ENCODE assay signal across 23 cellular contexts in genomic region chr21:44263768-44264167, GRCh38. TPM values are rescaled to one million over a fixed set of nuclear protein-coding genes. Genes with fewer than 3 reads are reported as not detected.
"Had no signal": no experiment of that assay in that cellular context is flagged by ENCODE, and none has a peak within 500 bp of the region (broad histone marks: within the 10 kb centered on the region; RNA-seq: fewer than 3 reads in every experiment).

No MANE protein-coding gene starts in this region.

- H3K9me3 ChIP-seq: mucosa of descending colon had no signal

- H3K27me3 Mint-ChIP-seq: activated naive CD8-positive, alpha-beta T cell; naive thymus-derived CD8-positive, alpha-beta T cell had no signal

- H3K36me3 ChIP-seq: ovary, stomach, thoracic aorta had no signal

- H3K4me3 ChIP-seq: mucosa of descending colon, ovary, stomach, thoracic aorta had no signal

- H3K36me3 Mint-ChIP-seq: activated naive CD8-positive, alpha-beta T cell; brain; immature natural killer cell; naive thymus-derived CD8-positive, alpha-beta T cell had no signal

- H3K9me3 Mint-ChIP-seq: activated CD4-positive, alpha-beta memory T cell treated with anti-CD3 and anti-CD28 coated beads, Interleukin-2, amount 10 ng/mL, durations not matched to agents 7 days and 5 days; central memory CD8-positive, alpha-beta T cell; immature natural killer cell; naive thymus-derived CD8-positive, alpha-beta T cell; T-helper 2 cell treated with Interferon-gamma antibody and Interleukin-4, amounts not matched to agents 5 μg/mL and 100 μg/mL, for 36 hours had no signal

- H3K4me1 Mint-ChIP-seq: activated CD4-positive, alpha-beta memory T cell treated with anti-CD3 and anti-CD28 coated beads, Interleukin-2, amount 10 ng/mL, durations not matched to agents 7 days and 5 days; central memory CD8-positive, alpha-beta T cell; immature natural killer cell had no signal

- DNase-seq: activated CD4-positive, alpha-beta memory T cell treated with anti-CD3 and anti-CD28 coated beads, Interleukin-2, amount 10 ng/mL, durations not matched to agents 7 days and 5 days; activated CD4-positive, alpha-beta T cell treated with anti-CD3 and anti-CD28 coated beads for 1 hour; activated gamma-delta T cell; activated T-cell treated with anti-CD3 and anti-CD28 coated beads, Interleukin-2, amount 50 U/mL, for 48 hours; amygdala; immature natural killer cell; naive thymus-derived CD8-positive, alpha-beta T cell; stimulated activated CD4-positive, alpha-beta T cell treated with anti-CD3 and anti-CD28 coated beads, Interleukin-4, amount 100 ng/mL, for 4 hours; stomach had no signal

- H3K4me3 Mint-ChIP-seq: activated CD4-positive, alpha-beta memory T cell treated with anti-CD3 and anti-CD28 coated beads, Interleukin-2, amount 10 ng/mL, durations not matched to agents 7 days and 5 days; activated naive CD8-positive, alpha-beta T cell; brain; central memory CD8-positive, alpha-beta T cell; immature natural killer cell; naive thymus-derived CD8-positive, alpha-beta T cell; T-helper 2 cell treated with Interferon-gamma antibody and Interleukin-4, amounts not matched to agents 5 μg/mL and 100 μg/mL, for 36 hours had no signal

- H3K27ac ChIP-seq: ovary, stomach, thoracic aorta had no signal

- H3K27ac Mint-ChIP-seq: activated CD4-positive, alpha-beta memory T cell treated with anti-CD3 and anti-CD28 coated beads, Interleukin-2, amount 10 ng/mL, durations not matched to agents 7 days and 5 days; activated naive CD8-positive, alpha-beta T cell; immature natural killer cell; naive thymus-derived CD8-positive, alpha-beta T cell; T-helper 2 cell treated with Interferon-gamma antibody and Interleukin-4, amounts not matched to agents 5 μg/mL and 100 μg/mL, for 36 hours had no signal

- H3K4me1 ChIP-seq: stomach had no signal

RNA-seq across cellular contexts. Expression of gene DNMT3L, which starts 2.1 kb away (rescaled TPM):
- total RNA-seq: activated CD4-positive, alpha-beta memory T cell treated with anti-CD3 and anti-CD28 coated beads, Interleukin-2, amount 10 ng/mL, durations not matched to agents 7 days and 5 days; glomerular endothelial cell; left cardiac atrium; lung microvascular endothelial cell; mucosa of descending colon; naive thymus-derived CD8-positive, alpha-beta T cell; ovary; renal cortical epithelial cell; skeletal muscle tissue; stomach; thoracic aorta; urinary bladder had no signal
- polyA plus RNA-seq: esophagus; immature natural killer cell; naive thymus-derived CD8-positive, alpha-beta T cell; ovary; stomach; urinary bladder had no signal

RNA-seq across cellular contexts. Expression of gene AIRE, which starts 21.9 kb away (rescaled TPM):
- total RNA-seq: glomerular endothelial cell; lung microvascular endothelial cell; naive thymus-derived CD8-positive, alpha-beta T cell; ovary; renal cortical epithelial cell; skeletal muscle tissue; thoracic aorta had no signal
- polyA plus RNA-seq: immature natural killer cell, ovary, stomach had no signal

RNA-seq across cellular contexts. Expression of gene ICOSLG, which starts 23.0 kb away (rescaled TPM):
- polyA plus RNA-seq: immature natural killer cell had no signal
